In the genomic region with DNA sequence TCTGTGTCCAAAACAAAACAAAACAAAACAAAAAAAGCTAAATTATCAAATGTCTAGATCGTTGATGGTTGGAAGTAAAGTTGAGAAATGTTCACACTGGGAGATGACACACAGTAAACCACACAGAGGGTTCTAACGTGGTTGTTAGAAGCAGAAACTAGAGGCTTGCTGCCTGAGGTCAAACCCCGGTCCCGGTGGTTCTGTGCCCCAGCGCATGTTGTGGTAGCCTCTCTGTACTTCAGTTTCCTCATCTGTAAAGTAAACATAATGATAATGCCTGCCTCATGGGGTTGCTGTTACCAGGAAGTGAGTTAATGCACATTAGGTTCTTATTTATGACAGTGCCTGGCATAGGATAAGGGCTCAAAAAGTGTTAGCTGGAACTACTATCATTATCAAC, we compare ENCODE assay signal across 15 cellular contexts.
"Had no signal": no experiment of that assay in that cellular context is flagged by ENCODE, and none has a peak within 500 bp of the region (broad histone marks: within the 10 kb centered on the region; RNA-seq: fewer than 3 reads in every experiment).

No MANE protein-coding gene starts in this region.

- H3K27ac Mint-ChIP-seq: activated naive CD8-positive, alpha-beta T cell had no signal

- ATAC-seq: body of pancreas, foreskin keratinocyte, left lobe of liver had no signal

- H3K27me3 Mint-ChIP-seq: activated naive CD8-positive, alpha-beta T cell had no signal

- H3K36me3 ChIP-seq: neutrophil had no signal

- H3K9ac ChIP-seq: parathyroid adenoma had no signal

- H2AFZ ChIP-seq: parathyroid adenoma had no signal

- DNase-seq: activated CD4-positive, alpha-beta T cell treated with anti-CD3 and anti-CD28 coated beads, Interleukin-2, amount 50 U/mL, for 48 hours; activated CD8-positive, alpha-beta memory T cell treated with anti-CD3 and anti-CD28 coated beads, Interleukin-2, amount 50 U/mL, for 4 hours; activated gamma-delta T cell treated with Interleukin-2 at 50 U/mL for 16 hours; amniotic stem cell; body of pancreas; caudate nucleus; effector memory CD4-positive, alpha-beta T cell; foreskin keratinocyte; stimulated activated CD4-positive, alpha-beta T cell treated with anti-CD3 and anti-CD28 coated beads, Interleukin-2, amount 100 ng/mL, for 24 hours; T1000; WERI-Rb-1 had no signal

- H3K4me3 ChIP-seq: body of pancreas had no signal

- H3K27me3 ChIP-seq: body of pancreas, foreskin keratinocyte, neutrophil had no signal

- H3K4me3 Mint-ChIP-seq: activated naive CD8-positive, alpha-beta T cell had no signal

- H3K27ac ChIP-seq: body of pancreas, foreskin keratinocyte, neutrophil, parathyroid adenoma, WERI-Rb-1 had no signal

- H3K4me1 ChIP-seq: body of pancreas, foreskin keratinocyte, parathyroid adenoma had no signal
